Comparison of ENCODE assay signal across 7 cellular contexts in the genomic region with DNA sequence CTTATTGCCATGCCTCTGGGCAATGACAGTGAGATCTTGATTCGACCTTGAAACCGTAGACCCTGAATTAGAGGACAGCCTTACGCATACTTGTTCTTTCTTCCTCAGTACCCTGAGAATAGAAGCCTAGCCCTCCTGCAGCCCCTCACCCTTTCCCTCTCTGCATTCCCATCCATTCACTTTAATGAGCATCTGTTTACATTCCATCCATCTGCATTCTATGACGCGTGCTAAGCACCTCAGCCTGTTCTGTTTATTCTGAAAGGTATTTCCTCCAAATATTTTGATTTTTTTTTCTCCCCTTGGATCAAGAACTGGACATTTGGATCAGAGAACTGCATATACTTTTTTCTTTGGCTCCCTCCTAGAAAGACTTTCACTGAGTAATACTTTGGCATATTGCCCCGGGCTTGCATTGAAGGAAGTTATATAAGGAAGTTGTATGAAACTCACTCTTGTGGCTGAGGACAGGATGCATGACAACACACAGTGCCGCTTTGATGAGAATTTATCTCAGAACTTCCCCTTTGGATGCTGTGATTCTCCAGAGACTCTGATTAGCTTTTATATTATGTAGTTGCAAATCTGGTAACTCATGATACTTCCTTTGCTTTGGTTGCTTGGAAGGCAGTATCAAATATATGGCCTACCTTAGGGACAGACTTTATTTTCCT. TPM values are rescaled to one million over a fixed set of nuclear protein-coding genes. Genes with fewer than 3 reads are reported as not detected.
DNase-seq lines count a peak whose midpoint lies in the region; ATAC-seq, FAIRE-seq and TF ChIP-seq lines count a peak whose summit lies in the region.

No MANE protein-coding gene starts in this region.

- H3K4me3 ChIP-seq in cardiac fibroblast (replicated peaks in 1 of 2; ENCODE audit: low read depth in 2 of 2, low read length in 2 of 2) = no peak overlapping the region

- peaks cover 4 to 15% (median 7%) of the 10 kb centered on the region in 3 donors for H3K36me3 Mint-ChIP-seq in immature natural killer cell

- no peak overlapping the region for H3K4me3 Mint-ChIP-seq in immature natural killer cell

- TF ChIP-seq CTCF in GM13976 (IDR thresholded peaks at IDR 0.05; ENCODE audit: borderline replicate concordance, control extremely low read depth, extremely low read depth, insufficient read depth, missing control alignments) = no peak
- no peak for TF ChIP-seq CTCF in cardiac fibroblast (IDR thresholded peaks at IDR 0.05; ENCODE audit: low read depth, low read length)

- peak overlapping the region in 1 of 6 donors; percentile 12 for H3K27ac Mint-ChIP-seq in immature natural killer cell

- DNase-seq in GM13976 (ENCODE audit: low spot score) (peak; percentile 49), NCI-H2196 treated with DMSO at 0.1 percent for 48 hours (lab: John Stamatoyannopoulos, UW; ENCODE audit: unreplicated experiment) (peak; percentile 26), cardiac fibroblast (ENCODE audit: low read depth in 2 of 2) (peak; percentile 94 to 95), left lobe of liver (ENCODE audit: low spot score) (no peak), urothelium cell line (ENCODE audit: low spot score) (peak; percentile 67), immature natural killer cell (no peak)

- H3K4me1 Mint-ChIP-seq in immature natural killer cell = peaks cover 13 to 15% of the 10 kb centered on the region in 2 donors

- in situ Hi-C loops in GM13976 (cut with MboI; ENCODE audit: low sequenced_read_pairs, unreplicated experiment) = no loop called here

- H3K9me3 Mint-ChIP-seq in immature natural killer cell = no peaks in the 10 kb centered on the region

- ATAC-seq in left lobe of liver (peak; percentile 67), HG02852 (IDR thresholded peaks at IDR 0.05; ENCODE audit: unreplicated experiment) (no peak)

- H3K27me3 Mint-ChIP-seq in immature natural killer cell (ENCODE audit: low read depth in 3 of 3) = peaks cover 0 to 3% (median 1%) of the 10 kb centered on the region in 3 donors

- no peak for FAIRE-seq in urothelium cell line (lab: Jason Lieb, UNC)

RNA-seq across cellular contexts. Expression of gene TMEM8B, which starts 15.7 kb away (rescaled TPM):
- 4.4 TPM for total RNA-seq in left lobe of liver
- polyA plus RNA-seq in immature natural killer cell = 1 to 10 TPM; 1.1 to 2.1 (median 1.6) TPM

RNA-seq across cellular contexts. Expression of gene FAM221B, which starts 16.2 kb away (rescaled TPM):
- not detected for total RNA-seq in left lobe of liver
- not detected for polyA plus RNA-seq in immature natural killer cell

RNA-seq across cellular contexts. Expression of gene OR13J1, which starts 25.4 kb away (rescaled TPM):
- not detected for total RNA-seq in left lobe of liver
- not detected for polyA plus RNA-seq in immature natural killer cell

RNA-seq across cellular contexts. Expression of gene HINT2, which starts 29.9 kb away (rescaled TPM):
- 71.5 TPM for total RNA-seq in left lobe of liver
- polyA plus RNA-seq in immature natural killer cell = 100 to 1,000 TPM; 105 to 124 (median 122) TPM

RNA-seq across cellular contexts. Expression of gene SPAG8, which starts 32.7 kb away (rescaled TPM):
- total RNA-seq in left lobe of liver = 0.50 TPM
- polyA plus RNA-seq in immature natural killer cell = 1 to 10 TPM in 1 of 3 donors, under 1 TPM in 1, not detected in 1; 0.43 to 2.1 TPM

Comparison
In these comparisons a context has a peak if more than half of its experiments do, and no peak if none do; other contexts are left out.
1. DNase-seq: peak in GM13976 (single experiment), NCI-H2196 treated with DMSO at 0.1 percent for 48 hours (single experiment), cardiac fibroblast (2 of 2) and urothelium cell line (single experiment); none in left lobe of liver (single experiment) and immature natural killer cell (0 of 3).